19 cellular contexts compared by ENCODE assay signal in the genomic region with DNA sequence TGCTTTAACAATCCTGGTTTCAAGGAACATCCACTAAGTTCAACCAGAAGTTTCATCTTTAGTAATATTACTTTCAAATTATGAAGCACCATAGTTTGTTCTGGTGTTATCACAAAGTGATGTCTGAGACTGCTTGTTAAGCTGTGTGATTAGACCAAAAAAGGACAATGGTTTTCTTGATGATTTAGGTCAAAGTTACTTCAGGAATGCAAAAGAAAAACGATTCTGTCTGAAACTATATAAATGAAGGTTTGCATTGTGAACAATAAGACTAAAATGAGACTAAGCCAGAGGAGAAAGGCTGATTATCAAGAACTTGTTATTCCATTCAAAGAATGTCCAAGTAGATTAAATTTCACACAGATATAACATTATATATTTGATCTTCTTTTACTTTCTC.
DNase-seq lines count a peak whose midpoint lies in the region; ATAC-seq and TF ChIP-seq lines count a peak whose summit lies in the region.
"Had no signal": no experiment of that assay in that cellular context is flagged by ENCODE, and none has a peak within 500 bp of the region (broad histone marks: within the 10 kb centered on the region; RNA-seq: fewer than 3 reads in every experiment).

No MANE protein-coding gene starts in this region.

- no peak overlapping the region for H4K91ac ChIP-seq in neuronal stem cell (ENCODE audit: low read depth, low read length, poor library complexity)

- H3K27ac ChIP-seq in SJSA1 (peak overlapping the region; percentile 67), neuronal stem cell (replicated peaks; ENCODE audit: low read length) (no peak overlapping the region), right atrium auricular region (no peak overlapping the region)
- H3K27ac ChIP-seq: gastroesophageal sphincter, KMS-11, ovary, skin epidermis had no signal

- H3K4me3 Mint-ChIP-seq in activated CD4-positive, alpha-beta T cell treated with anti-CD3 and anti-CD28 coated beads for 36 hours = no peak overlapping the region
- H3K4me3 Mint-ChIP-seq: activated naive CD8-positive, alpha-beta T cell treated with anti-CD3 and anti-CD28 coated beads, Interleukin-2, amount 50 U/mL, for 24 hours had no signal

- H2BK5ac ChIP-seq in neuronal stem cell (ENCODE audit: low read length) = no peak overlapping the region

- no peak overlapping the region for H3K14ac ChIP-seq in neuronal stem cell (ENCODE audit: low read length)

- peaks cover 66% of the 10 kb centered on the region for H3K4me1 ChIP-seq in SJSA1 (replicated peaks)
- peaks cover 5 to 9% of the 10 kb centered on the region in 2 donors for H3K4me1 ChIP-seq in neuronal stem cell (ENCODE audit: control insufficient read depth in 2 of 2, insufficient read depth in 1 of 2, low read depth in 1 of 2, low read length in 2 of 2)
- H3K4me1 ChIP-seq in right atrium auricular region = no peaks in the 10 kb centered on the region
- H3K4me1 ChIP-seq: gastroesophageal sphincter had no signal

- no peak for ATAC-seq in sciatic nerve
- ATAC-seq in activated CD4-positive, alpha-beta T cell treated with anti-CD3 and anti-CD28 coated beads for 36 hours = no peak
- ATAC-seq: activated CD4-positive, CD25-positive, alpha-beta regulatory T cell treated with anti-CD3 and anti-CD28 coated beads, Interleukin-2, amount 50 U/mL, for 24 hours; activated naive CD8-positive, alpha-beta T cell treated with anti-CD3 and anti-CD28 coated beads, Interleukin-2, amount 50 U/mL, for 24 hours; gastroesophageal sphincter; left ventricle myocardium superior had no signal

- no peak overlapping the region for H3K4me3 ChIP-seq in SJSA1
- H3K4me3 ChIP-seq in neuronal stem cell (ENCODE audit: low read length in 2 of 2) = no peak overlapping the region
- no peak overlapping the region for H3K4me3 ChIP-seq in right atrium auricular region
- H3K4me3 ChIP-seq: gastroesophageal sphincter, ovary, skin epidermis had no signal

- peak; percentile 82 for DNase-seq in EH (ENCODE audit: low read depth)
- DNase-seq in SJSA1 (ENCODE audit: low read depth in 1 of 2, low spot score in 2 of 2) = peak in 1 of 2 experiments; percentile 69
- peak; percentile 55 for DNase-seq in dermis blood vessel endothelial cell
- DNase-seq in neuronal stem cell (ENCODE audit: low spot score) = no peak
- DNase-seq in KG1 (lab: John Stamatoyannopoulos, UW) = no peak
- DNase-seq in sciatic nerve (ENCODE audit: low spot score) = no peak
- no peak for DNase-seq in activated CD4-positive, alpha-beta T cell treated with anti-CD3 and anti-CD28 coated beads for 36 hours
- no peak for DNase-seq in right atrium auricular region (ENCODE audit: low spot score)
- DNase-seq: activated naive CD8-positive, alpha-beta T cell treated with anti-CD3 and anti-CD28 coated beads, Interleukin-2, amount 50 U/mL, for 24 hours; left ventricle myocardium superior; NCI-H1105; NCI-H2107; ovary; Right ventricle myocardium superior; stimulated activated CD4-positive, alpha-beta T cell treated with anti-CD3 and anti-CD28 coated beads, Interleukin-4, amount 100 ng/mL, for 1 hour had no signal

- H3K27me3 ChIP-seq in SJSA1 (replicated peaks) (no peaks in the 10 kb centered on the region), neuronal stem cell (ENCODE audit: control insufficient read depth in 3 of 3, insufficient read depth in 3 of 3, low read depth in 1 of 3, low read length in 3 of 3) (no peaks in the 10 kb centered on the region), right atrium auricular region (no peaks in the 10 kb centered on the region)
- H3K27me3 ChIP-seq: gastroesophageal sphincter, ovary had no signal

- no peak overlapping the region for H4K8ac ChIP-seq in neuronal stem cell (ENCODE audit: low read depth, low read length)

- POLR2A ChIA-PET in activated CD4-positive, alpha-beta T cell treated with anti-CD3 and anti-CD28 coated beads for 36 hours (lab: Charles Lee) = no interaction called here

- no peaks in the 10 kb centered on the region for H3K9me3 Mint-ChIP-seq in activated CD4-positive, alpha-beta T cell treated with anti-CD3 and anti-CD28 coated beads for 36 hours (ENCODE audit: low read depth)
- H3K9me3 Mint-ChIP-seq: activated naive CD8-positive, alpha-beta T cell treated with anti-CD3 and anti-CD28 coated beads, Interleukin-2, amount 50 U/mL, for 24 hours had no signal

- H3K23ac ChIP-seq in neuronal stem cell (ENCODE audit: low read depth, low read length, poor library complexity) = no peak overlapping the region

- H3K4me2 ChIP-seq in neuronal stem cell (ENCODE audit: insufficient read depth, low read length, poor library complexity, severe bottlenecking) = no peak overlapping the region
- H3K4me2 ChIP-seq: KMS-11 had no signal

- no CpG with 5 or more reads among the region's 1 CpG for WGBS in neuronal stem cell (ENCODE audit: extremely low coverage in 2 of 2, insufficient read length in 2 of 2, insufficient replicate concordance in 1 of 2), 2 donors

- no peak overlapping the region for H2BK12ac ChIP-seq in neuronal stem cell (ENCODE audit: low read length)

- no peak overlapping the region for H3K9ac ChIP-seq in neuronal stem cell (ENCODE audit: low read depth, low read length, poor library complexity)
- H3K9ac ChIP-seq: KMS-11 had no signal

- H3K9me3 ChIP-seq in SJSA1 (replicated peaks) (no peaks in the 10 kb centered on the region), neuronal stem cell (replicated peaks in 1 of 2; ENCODE audit: control insufficient read depth in 2 of 2, insufficient read depth in 1 of 2, low read depth in 1 of 2, low read length in 2 of 2) (no peaks in the 10 kb centered on the region), right atrium auricular region (no peaks in the 10 kb centered on the region)
- H3K9me3 ChIP-seq: gastroesophageal sphincter, ovary had no signal

- H3K36me3 Mint-ChIP-seq in activated CD4-positive, alpha-beta T cell treated with anti-CD3 and anti-CD28 coated beads for 36 hours (ENCODE audit: low read depth) = no peaks in the 10 kb centered on the region

- intact Hi-C loops in sciatic nerve (cut with DNase I) = no loop called here
- intact Hi-C loops in activated CD4-positive, alpha-beta T cell treated with anti-CD3 and anti-CD28 coated beads for 36 hours (cut with DNase I, micrococcal nuclease) = no loop called here

- H2BK15ac ChIP-seq in neuronal stem cell (ENCODE audit: low read length) = no peak overlapping the region

- H3K27me3 Mint-ChIP-seq in activated CD4-positive, alpha-beta T cell treated with anti-CD3 and anti-CD28 coated beads for 36 hours = no peaks in the 10 kb centered on the region
- H3K27me3 Mint-ChIP-seq: activated naive CD8-positive, alpha-beta T cell treated with anti-CD3 and anti-CD28 coated beads, Interleukin-2, amount 50 U/mL, for 24 hours had no signal

- peaks cover 2% of the 10 kb centered on the region for H3K4me1 Mint-ChIP-seq in activated CD4-positive, alpha-beta T cell treated with anti-CD3 and anti-CD28 coated beads for 36 hours
- H3K4me1 Mint-ChIP-seq: activated naive CD8-positive, alpha-beta T cell treated with anti-CD3 and anti-CD28 coated beads, Interleukin-2, amount 50 U/mL, for 24 hours had no signal

- no peak overlapping the region for H2BK120ac ChIP-seq in neuronal stem cell (ENCODE audit: low read depth, low read length)

- no peak overlapping the region for H3K27ac Mint-ChIP-seq in activated CD4-positive, alpha-beta T cell treated with anti-CD3 and anti-CD28 coated beads for 36 hours
- H3K27ac Mint-ChIP-seq: activated naive CD8-positive, alpha-beta T cell treated with anti-CD3 and anti-CD28 coated beads, Interleukin-2, amount 50 U/mL, for 24 hours had no signal

- no peaks in the 10 kb centered on the region for H3K79me1 ChIP-seq in neuronal stem cell (ENCODE audit: low read depth, low read length)

- TF ChIP-seq CTCF in right atrium auricular region (IDR thresholded peaks at IDR 0.05) = no peak

- H3K36me3 ChIP-seq in SJSA1 = no peaks in the 10 kb centered on the region
- H3K36me3 ChIP-seq in neuronal stem cell (replicated peaks in 1 of 2; ENCODE audit: control insufficient read depth in 2 of 2, insufficient read depth in 2 of 2, low read length in 2 of 2) = no peaks in the 10 kb centered on the region
- no peaks in the 10 kb centered on the region for H3K36me3 ChIP-seq in right atrium auricular region
- H3K36me3 ChIP-seq: gastroesophageal sphincter, ovary had no signal

- CTCF ChIA-PET in activated CD4-positive, alpha-beta T cell treated with anti-CD3 and anti-CD28 coated beads for 36 hours (lab: Charles Lee) = interaction anchor here (0.6 kb wide), 1 partner anchor 221 kb away, joined by 3 read pairs; no protein-coding TSS in a partner anchor

- H3K18ac ChIP-seq in neuronal stem cell (ENCODE audit: low read length) = no peak overlapping the region

- H2AK5ac ChIP-seq in neuronal stem cell (ENCODE audit: low read depth, low read length) = no peak overlapping the region

- H2AFZ ChIP-seq in neuronal stem cell (ENCODE audit: low read length) = peak overlapping the region; percentile 19

- H3K4ac ChIP-seq in neuronal stem cell (ENCODE audit: low read length) = no peak overlapping the region

Comparison
In these comparisons a context has a peak if more than half of its experiments do, and no peak if none do; other contexts are left out.
1. DNase-seq: peak in EH (single experiment) and dermis blood vessel endothelial cell (single experiment); none in neuronal stem cell (single experiment), KG1 (single experiment), sciatic nerve (single experiment), activated CD4-positive, alpha-beta T cell treated with anti-CD3 and anti-CD28 coated beads for 36 hours (single experiment) and right atrium auricular region (single experiment).